Comparison of ENCODE assay signal across 32 cellular contexts in the genomic region with DNA sequence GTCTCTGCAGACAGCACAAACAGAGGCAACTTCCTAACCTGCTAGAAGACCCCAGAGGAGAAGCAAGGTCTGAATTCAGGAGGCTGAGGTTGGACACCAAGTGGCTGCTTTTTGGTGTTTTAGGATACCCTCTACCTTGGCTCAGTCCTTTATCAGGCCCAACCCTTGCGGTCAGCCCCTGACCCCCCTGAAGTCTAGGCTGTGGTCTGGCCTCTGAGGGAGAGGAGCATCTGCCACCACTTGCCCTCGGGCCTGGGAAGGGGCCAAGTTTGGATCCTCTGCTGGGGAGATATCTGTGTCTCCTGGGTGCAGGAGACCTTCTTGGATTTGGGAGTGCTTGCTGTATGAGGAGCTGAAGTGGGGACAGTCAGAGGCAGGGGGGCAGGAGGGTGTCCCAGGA. TPM values are rescaled to one million over a fixed set of nuclear protein-coding genes. Genes with fewer than 3 reads are reported as not detected.
"Had no signal": no experiment of that assay in that cellular context is flagged by ENCODE, and none has a peak within 500 bp of the region (broad histone marks: within the 10 kb centered on the region; RNA-seq: fewer than 3 reads in every experiment).

No MANE protein-coding gene starts in this region.

- DNase-seq: activated B cell treated with CpG ODN at 0.5 μM for 24 hours; activated CD4-positive, alpha-beta memory T cell treated with anti-CD3 and anti-CD28 coated beads, Interleukin-2, amount 10 ng/mL, durations not matched to agents 7 days and 5 days; activated CD4-positive, alpha-beta T cell treated with anti-CD3 and anti-CD28 coated beads for 1 hour; activated CD4-positive, alpha-beta T cell treated with anti-CD3 and anti-CD28 coated beads for 36 hours; activated CD4-positive, alpha-beta T cell treated with anti-CD3 and anti-CD28 coated beads for 48 hours; activated CD4-positive, alpha-beta T cell treated with anti-CD3 and anti-CD28 coated beads, Interleukin-2, amount 10 ng/mL, durations not matched to agents 7 days and 5 days; activated CD4-positive, alpha-beta T cell treated with anti-CD3 and anti-CD28 coated beads, Interleukin-2, amount 50 U/mL, for 48 hours; activated CD8-positive, alpha-beta memory T cell treated with anti-CD3 and anti-CD28 coated beads for 24 hours; activated CD8-positive, alpha-beta memory T cell treated with anti-CD3 and anti-CD28 coated beads, Interleukin-2, amount 10 ng/mL, durations not matched to agents 7 days and 5 days; activated CD8-positive, alpha-beta memory T cell treated with anti-CD3 and anti-CD28 coated beads, Interleukin-2, amount 50 U/mL, for 48 hours; activated CD8-positive, alpha-beta T cell treated with anti-CD3 and anti-CD28 coated beads, Interleukin-2, amount 10 ng/mL, durations not matched to agents 7 days and 5 days; activated effector memory CD4-positive, alpha-beta T cell treated with Interleukin-2 at 50 U/mL for 16 hours; activated gamma-delta T cell; activated naive CD4-positive, alpha-beta T cell treated with anti-CD3 and anti-CD28 coated beads, Interleukin-2, amount 10 ng/mL, durations not matched to agents 7 days and 5 days; activated naive CD4-positive, alpha-beta T cell treated with Interleukin-2 at 50 U/mL for 16 hours; activated naive CD8-positive, alpha-beta T cell treated with anti-CD3 and anti-CD28 coated beads, Interleukin-2, amount 10 ng/mL, durations not matched to agents 7 days and 5 days; activated naive CD8-positive, alpha-beta T cell treated with anti-CD3 and anti-CD28 coated beads, Interleukin-2, amount 50 U/mL, for 24 hours; activated T-cell treated with anti-CD3 and anti-CD28 coated beads, Interleukin-2, amount 50 U/mL, for 24 hours; activated T-cell treated with anti-CD3 and anti-CD28 coated beads, Interleukin-2, amount 50 U/mL, for 48 hours; amygdala; anterior cingulate cortex; caudate nucleus; cerebellar nuclear complex; T-cell; T-helper 17 cell; T1000 had no signal

- FAIRE-seq: TTC549 had no signal

- H3K27ac ChIP-seq: ascending aorta, cardiac muscle cell had no signal

- H3K4me3 ChIP-seq: ascending aorta, cardiac muscle cell had no signal

- H3K27me3 ChIP-seq: ascending aorta, cardiac muscle cell had no signal

- ATAC-seq: activated CD4-positive, alpha-beta T cell treated with anti-CD3 and anti-CD28 coated beads for 36 hours; activated CD8-positive, alpha-beta memory T cell treated with anti-CD3 and anti-CD28 coated beads, Interleukin-2, amount 10 ng/mL, durations not matched to agents 7 days and 5 days; activated CD8-positive, alpha-beta T cell treated with anti-CD3 and anti-CD28 coated beads, Interleukin-2, amount 10 ng/mL, durations not matched to agents 7 days and 5 days; activated naive CD8-positive, alpha-beta T cell treated with anti-CD3 and anti-CD28 coated beads, Interleukin-2, amount 50 U/mL, for 24 hours; T-cell; T-helper 17 cell had no signal

- H3K36me3 ChIP-seq: ascending aorta, cardiac muscle cell had no signal

- H3K9me3 ChIP-seq: ascending aorta had no signal

- H3K4me1 ChIP-seq: ascending aorta had no signal

RNA-seq across cellular contexts. Expression of a gene that starts 21.0 kb away (rescaled TPM):
- total RNA-seq: activated B cell treated with CpG ODN at 0.5 μM for 24 hours; activated CD4-positive, alpha-beta memory T cell treated with anti-CD3 and anti-CD28 coated beads, Interleukin-2, amount 10 ng/mL, durations not matched to agents 7 days and 5 days; activated CD4-positive, alpha-beta T cell treated with anti-CD3 and anti-CD28 coated beads for 36 hours; activated CD4-positive, alpha-beta T cell treated with anti-CD3 and anti-CD28 coated beads, Interleukin-2, amount 10 ng/mL, durations not matched to agents 7 days and 5 days; activated CD8-positive, alpha-beta memory T cell treated with anti-CD3 and anti-CD28 coated beads, Interleukin-2, amount 10 ng/mL, durations not matched to agents 7 days and 5 days; activated CD8-positive, alpha-beta T cell treated with anti-CD3 and anti-CD28 coated beads, Interleukin-2, amount 10 ng/mL, durations not matched to agents 7 days and 5 days; activated naive CD8-positive, alpha-beta T cell treated with anti-CD3 and anti-CD28 coated beads, Interleukin-2, amount 10 ng/mL, durations not matched to agents 7 days and 5 days; activated T-helper 2 cell treated with anti-CD3 and anti-CD28 coated beads, Interferon-gamma antibody, Interleukin-2, Interleukin-4, amounts not matched to agents 10 μg/mL and 5 μg/mL and 100 μg/mL, durations not matched to agents 14 hours and 24 hours and 36 hours; ascending aorta; T-cell; T-helper 1 cell treated with Interleukin-12 subunit alpha and Interleukin-12 subunit beta and Interleukin-4 antibody, amounts not matched to agents 30 ng/mL and 1 ng/mL, for 36 hours; T-helper 2 cell treated with Interferon-gamma antibody and Interleukin-4, amounts not matched to agents 100 ng/mL and 5 ng/mL, for 36 hours had no signal
